In the genomic region with DNA sequence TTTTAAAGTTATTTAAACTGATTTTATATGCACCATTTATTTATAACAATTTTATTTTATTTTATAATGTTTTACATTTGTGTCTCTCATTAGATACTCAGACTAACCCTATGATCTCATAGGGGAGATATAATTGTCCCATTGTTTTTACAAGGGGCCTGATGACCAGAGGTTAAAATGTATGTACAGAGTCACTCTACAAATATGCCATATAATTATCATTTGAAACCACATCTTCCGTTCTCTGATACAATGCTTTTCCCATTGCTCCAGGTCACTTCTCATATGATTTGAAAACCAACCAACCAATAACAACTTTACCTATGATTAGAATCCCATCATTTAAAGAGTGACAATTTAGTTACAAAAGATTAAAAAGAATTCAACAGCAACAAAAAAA, we compare ENCODE assay signal across 25 cellular contexts.
DNase-seq lines count a peak whose midpoint lies in the region; ATAC-seq, FAIRE-seq and TF ChIP-seq lines count a peak whose summit lies in the region.
"Had no signal": no experiment of that assay in that cellular context is flagged by ENCODE, and none has a peak within 500 bp of the region (broad histone marks: within the 10 kb centered on the region; RNA-seq: fewer than 3 reads in every experiment).

No MANE protein-coding gene starts in this region.

- H3K4me3 ChIP-seq in PC-3 (ENCODE audit: low read length): no peak overlapping the region
- H3K4me3 ChIP-seq: lung, neural progenitor cell, sigmoid colon, thyroid gland had no signal

- no peaks in the 10 kb centered on the region for H3K27me3 Mint-ChIP-seq in stimulated activated memory B cell treated with anti-CD40 and anti-IgM and Interleukin-4, amounts not matched to agents 10 μg/mL and 1 μg/mL and 100 μg/mL, for 72 hours
- H3K27me3 Mint-ChIP-seq: activated B cell treated with CpG ODN at 0.5 μM for 24 hours; activated CD4-positive, alpha-beta memory T cell treated with anti-CD3 and anti-CD28 coated beads for 36 hours; brain; CD4-positive, alpha-beta T cell; stimulated activated naive CD8-positive, alpha-beta T cell treated with anti-CD3 and anti-CD28 coated beads, Interleukin-15, Interleukin-2, amounts not matched to agents 100 ng/mL and 50 ng/mL, for 24 hours had no signal

- H3K79me2 ChIP-seq in PC-3 (ENCODE audit: low read length): peaks cover 35% of the 10 kb centered on the region

- CTCF ChIA-PET in PC-3 (lab: Charles Lee): no interaction called here

- no peaks in the 10 kb centered on the region for H3K9me3 Mint-ChIP-seq in stimulated activated memory B cell treated with anti-CD40 and anti-IgM and Interleukin-4, amounts not matched to agents 10 μg/mL and 1 μg/mL and 100 μg/mL, for 72 hours
- H3K9me3 Mint-ChIP-seq: activated B cell treated with CpG ODN at 0.5 μM for 24 hours; activated CD4-positive, alpha-beta memory T cell treated with anti-CD3 and anti-CD28 coated beads for 36 hours; CD4-positive, alpha-beta T cell; neural progenitor cell; stimulated activated naive CD8-positive, alpha-beta T cell treated with anti-CD3 and anti-CD28 coated beads, Interleukin-15, Interleukin-2, amounts not matched to agents 100 ng/mL and 50 ng/mL, for 24 hours had no signal

- H3K9me3 ChIP-seq in PC-3 (ENCODE audit: low read length): no peaks in the 10 kb centered on the region
- H3K9me3 ChIP-seq: sigmoid colon, thyroid gland had no signal

- DNase-seq in H4 (ENCODE audit: low spot score) (peak; percentile 22), PC-3 (peak; percentile 63), dermis microvascular lymphatic vessel endothelial cell (ENCODE audit: low read depth in 2 of 2) (peak; percentile 7 to 70), urothelium cell line (ENCODE audit: low spot score) (peak; percentile 61), T-helper 2 cell (no peak)
- DNase-seq: activated B cell treated with CpG ODN at 0.5 μM for 24 hours; activated CD4-positive, alpha-beta memory T cell treated with anti-CD3 and anti-CD28 coated beads for 36 hours; activated effector memory CD4-positive, alpha-beta T cell treated with anti-CD3 and anti-CD28 coated beads, Interleukin-2, amount 50 U/mL, for 16 hours; activated T-cell treated with anti-CD3 and anti-CD28 coated beads for 4 hours; CD4-positive, alpha-beta T cell; DMS53; effector memory CD4-positive, alpha-beta T cell; GOT3; Kasumi-1; NCI-H1694; posterior cingulate gyrus; sigmoid colon; thyroid gland had no signal

- H3K4me2 ChIP-seq in PC-3 (ENCODE audit: low read length): no peak overlapping the region
- H3K4me2 ChIP-seq: neural progenitor cell had no signal

- peaks cover 33% of the 10 kb centered on the region for H3K4me1 Mint-ChIP-seq in stimulated activated memory B cell treated with anti-CD40 and anti-IgM and Interleukin-4, amounts not matched to agents 10 μg/mL and 1 μg/mL and 100 μg/mL, for 72 hours

- no peaks in the 10 kb centered on the region for H3F3A ChIP-seq in PC-3 (ENCODE audit: low read length, unreplicated experiment)

- H3K4me1 ChIP-seq in PC-3 (ENCODE audit: insufficient read depth, low read length): peaks cover 21% of the 10 kb centered on the region
- H3K4me1 ChIP-seq: thyroid gland had no signal

- TF ChIP-seq CTCF in PC-3 (conservative IDR thresholded peaks at IDR 0.05; ENCODE audit: low read depth, low read length): no peak

- FAIRE-seq in urothelium cell line (lab: Jason Lieb, UNC): no peak

- H3K4me3 Mint-ChIP-seq in stimulated activated memory B cell treated with anti-CD40 and anti-IgM and Interleukin-4, amounts not matched to agents 10 μg/mL and 1 μg/mL and 100 μg/mL, for 72 hours: no peak overlapping the region
- H3K4me3 Mint-ChIP-seq: activated B cell treated with CpG ODN at 0.5 μM for 24 hours; activated CD4-positive, alpha-beta memory T cell treated with anti-CD3 and anti-CD28 coated beads for 36 hours; brain; CD4-positive, alpha-beta T cell; neural progenitor cell; stimulated activated naive CD8-positive, alpha-beta T cell treated with anti-CD3 and anti-CD28 coated beads, Interleukin-15, Interleukin-2, amounts not matched to agents 100 ng/mL and 50 ng/mL, for 24 hours had no signal

- ATAC-seq in PC-3 (peak; percentile 69), HG03175 (IDR thresholded peaks at IDR 0.05; ENCODE audit: unreplicated experiment) (no peak)
- ATAC-seq in stimulated activated memory B cell treated with anti-CD40 and anti-IgM and Interleukin-4, amounts not matched to agents 10 μg/mL and 1 μg/mL and 100 μg/mL, for 72 hours: no peak
- ATAC-seq: esophagus mucosa had no signal

- peaks cover 10% of the 10 kb centered on the region; the same call in 1 of the 2 replicates for H4K20me1 ChIP-seq in PC-3 (ENCODE audit: low read length)

- no peak overlapping the region for H3K27ac ChIP-seq in PC-3 (ENCODE audit: low read length)
- H3K27ac ChIP-seq: neural progenitor cell, sigmoid colon, thyroid gland had no signal

- H3K36me3 ChIP-seq in PC-3 (ENCODE audit: low read depth, low read length): no peaks in the 10 kb centered on the region
- H3K36me3 ChIP-seq: neural progenitor cell, sigmoid colon, thyroid gland had no signal

- no peak overlapping the region for H2AFZ ChIP-seq in PC-3 (ENCODE audit: low read length)
- H2AFZ ChIP-seq: neural progenitor cell had no signal

- no TSS peak for BruUV-seq in PC-3 (replicated peaks; lab: Mats Ljungman, UMichigan)

- POLR2A ChIA-PET in PC-3 (lab: Charles Lee; ENCODE audit: unreplicated experiment): no interaction called here

- no peak overlapping the region for H3K27ac Mint-ChIP-seq in stimulated activated memory B cell treated with anti-CD40 and anti-IgM and Interleukin-4, amounts not matched to agents 10 μg/mL and 1 μg/mL and 100 μg/mL, for 72 hours
- H3K27ac Mint-ChIP-seq: activated B cell treated with CpG ODN at 0.5 μM for 24 hours; activated CD4-positive, alpha-beta memory T cell treated with anti-CD3 and anti-CD28 coated beads for 36 hours; brain; CD4-positive, alpha-beta T cell; neural progenitor cell; stimulated activated naive CD8-positive, alpha-beta T cell treated with anti-CD3 and anti-CD28 coated beads, Interleukin-15, Interleukin-2, amounts not matched to agents 100 ng/mL and 50 ng/mL, for 24 hours had no signal

- no peaks in the 10 kb centered on the region for H3K9me2 ChIP-seq in PC-3 (replicated peaks; ENCODE audit: low read length)

- intact Hi-C loops in PC-3 (cut with micrococcal nuclease): no loop called here

- H3K36me3 Mint-ChIP-seq in stimulated activated memory B cell treated with anti-CD40 and anti-IgM and Interleukin-4, amounts not matched to agents 10 μg/mL and 1 μg/mL and 100 μg/mL, for 72 hours: no peaks in the 10 kb centered on the region
- H3K36me3 Mint-ChIP-seq: activated CD4-positive, alpha-beta memory T cell treated with anti-CD3 and anti-CD28 coated beads for 36 hours; neural progenitor cell had no signal

- H3K9ac ChIP-seq in PC-3 (ENCODE audit: low read length): no peak overlapping the region
- H3K9ac ChIP-seq: neural progenitor cell had no signal

- no peaks in the 10 kb centered on the region for H3K27me3 ChIP-seq in PC-3 (ENCODE audit: low read length)
- H3K27me3 ChIP-seq: neural progenitor cell, sigmoid colon, thyroid gland had no signal

Comparison
In these comparisons a context has a peak if more than half of its experiments do, and no peak if none do; other contexts are left out.
1. DNase-seq: peak in H4 (single experiment), PC-3 (single experiment), dermis microvascular lymphatic vessel endothelial cell (2 of 2) and urothelium cell line (single experiment); none in T-helper 2 cell (0 of 5).